ENCODE assay signal across 8 cellular contexts in genomic region chr13:97030705-97031452, GRCh38. TPM values are rescaled to one million over a fixed set of nuclear protein-coding genes. Genes with fewer than 3 reads are reported as not detected.
A peak's percentile ranks its signal among the peaks of the same experiment; 100 is the strongest.
DNase-seq lines count a peak whose midpoint lies in the region; TF ChIP-seq lines count a peak whose summit lies in the region.

No MANE protein-coding gene starts in this region.

- peaks cover 5% of the 10 kb centered on the region for H3K27me3 Mint-ChIP-seq in neural progenitor cell (ENCODE audit: insufficient read depth, low read depth)

- H3K27me3 ChIP-seq in brain microvascular endothelial cell (replicated peaks) (no peaks in the 10 kb centered on the region), neural progenitor cell (no peaks in the 10 kb centered on the region)

- TF ChIP-seq CTCF in brain microvascular endothelial cell (IDR thresholded peaks at IDR 0.05; ENCODE audit: low read depth, low read length, missing control alignments), result peak; percentile 51
- peak; percentile 45 for TF ChIP-seq CTCF in neural progenitor cell (IDR thresholded peaks at IDR 0.05)

- no peak overlapping the region for H2AFZ ChIP-seq in neural progenitor cell (replicated peaks)

- H3F3A ChIP-seq in neural progenitor cell (ENCODE audit: low read depth), result no peaks in the 10 kb centered on the region

- no peak overlapping the region for H3K4me3 ChIP-seq in brain microvascular endothelial cell (ENCODE audit: low read depth, low read length)
- no peak overlapping the region for H3K4me3 ChIP-seq in neural progenitor cell

- H3K9me3 ChIP-seq in neural progenitor cell (ENCODE audit: low read depth), result no peaks in the 10 kb centered on the region

- H3K27ac ChIP-seq in brain microvascular endothelial cell (no peak overlapping the region), neural progenitor cell (no peak overlapping the region)

- H3K4me3 Mint-ChIP-seq in neural progenitor cell, result no peak overlapping the region

- DNase-seq in NCI-H1105 treated with DMSO at 0.1 percent for 48 hours (lab: John Stamatoyannopoulos, UW) (peak; percentile 0), NCI-H1105 (lab: John Stamatoyannopoulos, UW) (no peak), NCI-H146 (lab: John Stamatoyannopoulos, UW) (peak; percentile 20), brain microvascular endothelial cell (peak; percentile 67), neural progenitor cell (ENCODE audit: low spot score) (peak; percentile 28), GOT3 (lab: John Stamatoyannopoulos, UW) (no peak)
- no peak for DNase-seq in stimulated activated CD4-positive, alpha-beta T cell treated with anti-CD3 and anti-CD28 coated beads, Interleukin-12 subunit alpha, Interleukin-12 subunit beta, amount 100 ng/mL, for 4 hours
- DNase-seq in activated CD4-positive, alpha-beta T cell treated with anti-CD3 and anti-CD28 coated beads for 4 hours, result no peak

- no peaks in the 10 kb centered on the region for H3K36me3 ChIP-seq in brain microvascular endothelial cell (replicated peaks)
- no peaks in the 10 kb centered on the region for H3K36me3 ChIP-seq in neural progenitor cell

- H4K20me1 ChIP-seq in neural progenitor cell (ENCODE audit: low read depth), result no peaks in the 10 kb centered on the region

- H3K9me3 Mint-ChIP-seq in neural progenitor cell, result peaks cover 6% of the 10 kb centered on the region

- in situ Hi-C loops in brain microvascular endothelial cell (cut with HindIII; ENCODE audit: low pct_ligation_motif_present, low sequenced_read_pairs), result no loop called here

- no peaks in the 10 kb centered on the region for H3K4me1 ChIP-seq in neural progenitor cell

- H3K36me3 Mint-ChIP-seq in neural progenitor cell, result no peaks in the 10 kb centered on the region

- H3K9ac ChIP-seq in neural progenitor cell, result no peak overlapping the region

- H3K4me2 ChIP-seq in neural progenitor cell, result no peak overlapping the region

- no peak overlapping the region for H3K27ac Mint-ChIP-seq in neural progenitor cell

- no peaks in the 10 kb centered on the region for H3K4me1 Mint-ChIP-seq in neural progenitor cell

- H3K79me2 ChIP-seq in neural progenitor cell (ENCODE audit: low read depth), result no peaks in the 10 kb centered on the region

RNA-seq across cellular contexts. Expression of gene OXGR1, which starts 36.6 kb away (rescaled TPM):
- 0.88 and 1.6 TPM in 2 replicates for total RNA-seq in neural progenitor cell (ENCODE audit: low replicate concordance)

Comparison
In these comparisons a context has a peak if more than half of its experiments do, and no peak if none do; other contexts are left out.
1. DNase-seq: peak in NCI-H1105 treated with DMSO at 0.1 percent for 48 hours (single experiment), NCI-H146 (single experiment), brain microvascular endothelial cell (single experiment) and neural progenitor cell (single experiment); none in NCI-H1105 (single experiment), stimulated activated CD4-positive, alpha-beta T cell treated with anti-CD3 and anti-CD28 coated beads, Interleukin-12 subunit alpha, Interleukin-12 subunit beta, amount 100 ng/mL, for 4 hours (single experiment), GOT3 (single experiment) and activated CD4-positive, alpha-beta T cell treated with anti-CD3 and anti-CD28 coated beads for 4 hours (0 of 2).